ENCODE assay signal across 8 cellular contexts in the genomic region with DNA sequence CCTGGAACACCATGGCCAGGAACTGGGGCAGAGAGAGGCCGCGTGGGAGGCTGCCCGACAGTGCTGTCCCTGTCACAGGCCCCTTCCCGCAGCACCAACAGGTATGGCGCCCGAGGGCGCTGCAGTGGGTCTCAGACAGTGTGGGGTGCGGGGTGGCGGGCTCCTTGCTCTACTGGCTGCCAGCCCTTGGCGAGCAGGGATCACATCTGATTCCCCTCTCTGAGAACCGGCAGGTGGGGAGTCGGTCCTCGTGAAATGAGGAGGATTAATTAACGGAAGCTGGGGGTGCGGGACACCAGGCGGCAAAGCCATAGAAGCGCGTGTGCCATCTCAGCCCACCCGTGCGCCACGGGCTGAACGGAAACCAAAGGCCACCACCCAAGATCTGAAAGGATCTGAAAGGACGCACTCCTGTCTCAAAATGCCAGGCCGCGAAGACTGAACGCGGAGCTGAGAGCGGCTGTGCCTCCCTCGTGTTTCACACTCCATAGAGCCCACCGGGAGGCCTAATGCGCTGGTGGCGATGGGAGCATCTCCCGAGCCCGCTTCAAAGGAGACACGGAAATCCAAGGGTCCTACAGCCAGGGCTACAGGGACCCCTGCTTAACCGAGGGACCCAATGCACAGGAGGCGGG.
"Had no signal": no experiment of that assay in that cellular context is flagged by ENCODE, and none has a peak within 500 bp of the region (broad histone marks: within the 10 kb centered on the region; RNA-seq: fewer than 3 reads in every experiment).

No MANE protein-coding gene starts in this region.

- H3K27ac Mint-ChIP-seq: GM23338, H9 had no signal

- ATAC-seq: GM23338 had no signal

- FAIRE-seq: H1, H54, HTR-8/SVneo had no signal

- DNase-seq: H9, HCEC 1CT, IMR-90, KBM-7 had no signal

- H3K9me3 Mint-ChIP-seq: GM23338, H9 had no signal

- H2AFZ ChIP-seq: GM23338 had no signal

- H3K4me3 Mint-ChIP-seq: GM23338, H9 had no signal

- H3K4me3 ChIP-seq: GM23338 had no signal

- H3K4me2 ChIP-seq: GM23338 had no signal
